Comparison of ENCODE assay signal across 8 cellular contexts in genomic region chr19:50669319-50670101, GRCh38. TPM values are rescaled to one million over a fixed set of nuclear protein-coding genes. Genes with fewer than 3 reads are reported as not detected.
DNase-seq lines count a peak whose midpoint lies in the region; ATAC-seq and TF ChIP-seq lines count a peak whose summit lies in the region.

No MANE protein-coding gene starts in this region.

- H3K79me2 ChIP-seq in PC-3 (ENCODE audit: low read length) = no peaks in the 10 kb centered on the region

- no peaks in the 10 kb centered on the region for H3F3A ChIP-seq in PC-3 (ENCODE audit: low read length, unreplicated experiment)

- no peak overlapping the region for H3K4me2 ChIP-seq in PC-3 (ENCODE audit: low read length)

- DNase-seq in A172 (ENCODE audit: low spot score) = peak; percentile 35
- DNase-seq in GM12865 (ENCODE audit: low read depth) = peak; percentile 21
- DNase-seq in PC-3 = peak; percentile 64
- no peak for DNase-seq in ascending aorta (ENCODE audit: low spot score in 2 of 2)
- DNase-seq in right lobe of liver = no peak
- peak in 1 of 2 donors; percentile 16 for DNase-seq in thyroid gland

- no peaks in the 10 kb centered on the region for H3K9me2 ChIP-seq in PC-3 (replicated peaks; ENCODE audit: low read length)

- H3K27ac ChIP-seq in PC-3 (ENCODE audit: low read length) = no peak overlapping the region
- no peak overlapping the region for H3K27ac ChIP-seq in ascending aorta
- H3K27ac ChIP-seq in right lobe of liver = no peak overlapping the region
- no peak overlapping the region for H3K27ac ChIP-seq in thyroid gland

- TF ChIP-seq CTCF in GM12865 (IDR thresholded peaks at IDR 0.05; ENCODE audit: insufficient read depth, low read depth, low read length, missing control alignments) = peak; percentile 57
- peak; percentile 97 for TF ChIP-seq CTCF in PC-3 (conservative IDR thresholded peaks at IDR 0.05; ENCODE audit: low read depth, low read length)
- TF ChIP-seq CTCF in ascending aorta (IDR thresholded peaks at IDR 0.05) = peak; percentile 22 to 58 (median 47)
- TF ChIP-seq CTCF in right lobe of liver (IDR thresholded peaks at IDR 0.05) = peak; percentile 52 to 75 (median 67)
- TF ChIP-seq CTCF in thyroid gland (IDR thresholded peaks at IDR 0.05) = peak; percentile 21 to 68 (median 49)

- CTCF ChIA-PET in PC-3 (lab: Charles Lee) = interaction anchor here (0.6 to 1.2 kb wide), 2 partner anchors 29 to 34 kb away, joined by 3 read pairs; no protein-coding TSS in a partner anchor

- peaks cover 59% of the 10 kb centered on the region for H3K27me3 ChIP-seq in PC-3 (ENCODE audit: low read length)
- peaks cover 30% of the 10 kb centered on the region for H3K27me3 ChIP-seq in ascending aorta
- H3K27me3 ChIP-seq in right lobe of liver = peaks cover 7 to 18% of the 10 kb centered on the region in 2 donors
- peaks cover 32% of the 10 kb centered on the region for H3K27me3 ChIP-seq in thyroid gland

- POLR2A ChIA-PET in PC-3 (lab: Charles Lee; ENCODE audit: unreplicated experiment) = no interaction called here

- no peak overlapping the region for H3K4me3 ChIP-seq in GM12865 (ENCODE audit: low read depth, low read length)
- no peak overlapping the region for H3K4me3 ChIP-seq in PC-3 (ENCODE audit: low read length)
- no peak overlapping the region for H3K4me3 ChIP-seq in ascending aorta
- H3K4me3 ChIP-seq in right lobe of liver = no peak overlapping the region
- no peak overlapping the region for H3K4me3 ChIP-seq in thyroid gland (replicated peaks in 1 of 3)

- no peaks in the 10 kb centered on the region for H4K20me1 ChIP-seq in PC-3 (ENCODE audit: low read length)

- WGBS in right lobe of liver (ENCODE audit: insufficient coverage, low coverage, low lambda C conversion rate, missing lambda C conversion rate) = 25% methylated on average over 17 of the region's 23 CpGs
- 43 to 44% methylated on average over 23 of the region's 23 CpGs for WGBS in thyroid gland, 2 donors

- no peak overlapping the region for H3K9ac ChIP-seq in PC-3 (ENCODE audit: low read length)

- H3K36me3 ChIP-seq in PC-3 (ENCODE audit: low read depth, low read length) (no peaks in the 10 kb centered on the region), ascending aorta (no peaks in the 10 kb centered on the region), right lobe of liver (no peaks in the 10 kb centered on the region), thyroid gland (no peaks in the 10 kb centered on the region)

- TF ChIP-seq POLR2A in right lobe of liver (IDR thresholded peaks at IDR 0.05) (no peak), thyroid gland (IDR thresholded peaks at IDR 0.05) (no peak)

- intact Hi-C loops in PC-3 (cut with micrococcal nuclease) = loop anchor here (1.0 kb wide), 1 partner anchor 114 kb away; no protein-coding TSS in a partner anchor
- intact Hi-C loops in ascending aorta (cut with DNase I) = no loop called here
- intact Hi-C loops in right lobe of liver (cut with DNase I) = no loop called here
- intact Hi-C loops in thyroid gland (cut with DNase I) = no loop called here

- BruUV-seq in PC-3 (replicated peaks; lab: Mats Ljungman, UMichigan) = no TSS peak

- no peak overlapping the region for H2AFZ ChIP-seq in PC-3 (ENCODE audit: low read length)

- H3K4me1 ChIP-seq in PC-3 (ENCODE audit: insufficient read depth, low read length) (no peaks in the 10 kb centered on the region), ascending aorta (no peaks in the 10 kb centered on the region), right lobe of liver (no peaks in the 10 kb centered on the region), thyroid gland (peaks cover 0 to 14% of the 10 kb centered on the region in 2 donors)

- peak; percentile 58 for ATAC-seq in PC-3
- ATAC-seq in right lobe of liver = peak in 2 of 4 donors; percentile 30 to 35
- no peak for ATAC-seq in HG03280 (IDR thresholded peaks at IDR 0.05; ENCODE audit: unreplicated experiment)
- ATAC-seq in GM19455 (IDR thresholded peaks at IDR 0.05; ENCODE audit: unreplicated experiment) = no peak

- H3K9me3 ChIP-seq in PC-3 (ENCODE audit: low read length) (no peaks in the 10 kb centered on the region), ascending aorta (no peaks in the 10 kb centered on the region), right lobe of liver (no peaks in the 10 kb centered on the region), thyroid gland (no peaks in the 10 kb centered on the region)

RNA-seq across cellular contexts. Expression of gene C19orf81, which starts 20.3 kb away (rescaled TPM):
- 2.1 TPM in 1 of 2 replicates, not detected in the other for total RNA-seq in A172 (2014; rRNA removed; shearing (Covaris generic))
- 5.7 and 20.0 TPM in 2 replicates for total RNA-seq in PC-3 (2014; rRNA removed)
- total RNA-seq in ascending aorta = not detected
- not detected for total RNA-seq in right lobe of liver
- total RNA-seq in thyroid gland = 1 to 10 TPM in 1 of 4 donors, not detected in 3; 1.7 TPM

RNA-seq across cellular contexts. Expression of gene SYT3, which starts 29.8 kb away (rescaled TPM):
- total RNA-seq in A172 (2014; rRNA removed; shearing (Covaris generic)) = 1.9 and 2.2 TPM in 2 replicates
- total RNA-seq in PC-3 (2014; rRNA removed) (0.12 and 0.18 TPM in 2 replicates), ascending aorta (2.2 TPM), right lobe of liver (not detected), thyroid gland (1 to 10 TPM in 2 of 4 donors, under 1 TPM in 1, not detected in 1; 0.67 to 1.4 (median 1.3) TPM)

RNA-seq across cellular contexts. Expression of gene SHANK1, which starts 50.1 kb away (rescaled TPM):
- total RNA-seq in A172 (2014; rRNA removed; shearing (Covaris generic)) = 0.40 and 0.48 TPM in 2 replicates
- total RNA-seq in PC-3 (2014; rRNA removed) (0.12 and 0.47 TPM in 2 replicates), ascending aorta (1.3 TPM), right lobe of liver (under 1 TPM in 4 of 6 experiments, not detected in 2; 0.07 to 0.62 (median 0.25) TPM), thyroid gland (under 1 TPM in 2 of 4 donors, not detected in 2; 0.10 to 0.45 TPM)

RNA-seq across cellular contexts. Expression of gene CLEC11A, which starts 53.7 kb away (rescaled TPM):
- 4.8 and 7.9 TPM in 2 replicates for total RNA-seq in A172 (2014; rRNA removed; shearing (Covaris generic))
- total RNA-seq in PC-3 (2014; rRNA removed) = 2.3 and 2.4 TPM in 2 replicates
- total RNA-seq in ascending aorta = not detected
- 1 to 10 TPM; 1.7 to 9.9 (median 5.0) TPM for total RNA-seq in right lobe of liver
- total RNA-seq in thyroid gland = 10 to 100 TPM in 1 of 4 donors, 1 to 10 TPM in 3; 5.0 to 16.0 (median 8.9) TPM

Comparison
In these comparisons a context has a peak if more than half of its experiments do, and no peak if none do; other contexts are left out.
1. DNase-seq: peak in A172 (single experiment), GM12865 (single experiment) and PC-3 (single experiment); none in ascending aorta (0 of 2) and right lobe of liver (0 of 3).
2. CTCF ChIP-seq: peak in every context shown above with its lines; median percentile 97 in PC-3; 67 in right lobe of liver; 57 in GM12865; 49 in thyroid gland; 47 in ascending aorta.